In the genomic region with DNA sequence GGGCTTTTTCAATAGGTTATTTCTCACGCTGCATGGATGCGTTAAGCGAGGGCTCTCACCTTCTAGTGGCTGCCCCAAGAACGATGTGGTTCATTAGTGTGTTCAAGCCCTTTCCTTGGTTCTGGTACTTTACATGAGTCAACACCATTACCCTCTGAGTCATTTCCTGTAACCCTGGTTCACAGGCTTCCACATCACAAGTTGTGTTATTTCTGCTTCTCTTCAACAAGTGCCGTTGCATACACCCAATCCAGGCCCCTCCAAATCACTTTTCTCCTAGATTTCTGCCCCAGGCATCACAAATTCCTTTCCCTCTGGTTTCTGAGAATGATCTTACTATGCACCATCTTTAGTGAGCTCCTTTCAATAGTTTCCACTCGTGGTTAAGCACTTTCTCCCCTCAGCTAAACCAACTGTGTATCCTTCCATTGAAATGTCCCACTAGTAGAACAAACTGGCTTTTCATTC, we compare ENCODE assay signal across 8 cellular contexts.
DNase-seq lines count a peak whose midpoint lies in the region; ATAC-seq and TF ChIP-seq lines count a peak whose summit lies in the region.

No MANE protein-coding gene starts in this region.

- ATAC-seq in GM19023 (IDR thresholded peaks at IDR 0.05; ENCODE audit: unreplicated experiment) (peak; percentile 95), HG03135 (IDR thresholded peaks at IDR 0.05; ENCODE audit: unreplicated experiment) (peak; percentile 80)
- ATAC-seq in effector memory CD8-positive, alpha-beta T cell (replicated peaks): peak; percentile 98

- no peaks in the 10 kb centered on the region for H3K36me3 ChIP-seq in testis (ENCODE audit: low read depth, missing control alignments)

- H3K36me3 Mint-ChIP-seq in effector memory CD8-positive, alpha-beta T cell (ENCODE audit: insufficient read depth): no peaks in the 10 kb centered on the region

- in situ Hi-C loops in SK-MEL-5 (cut with HindIII; ENCODE audit: low pct_unique_long_range_greater_than_20kb, low sequenced_read_pairs): no loop called here

- no peak overlapping the region for H3K4me3 ChIP-seq in testis

- no peak overlapping the region for H3K27ac ChIP-seq in testis

- TF ChIP-seq POLR2A in testis (IDR thresholded peaks at IDR 0.05): no peak

- no peaks in the 10 kb centered on the region for H3K9me3 Mint-ChIP-seq in effector memory CD8-positive, alpha-beta T cell

- DNase-seq in AG20443 (ENCODE audit: low spot score) (peak; percentile 79), SK-MEL-5 (ENCODE audit: low read depth, low spot score) (peak; percentile 85), ecto neural progenitor cell (ENCODE audit: low spot score) (no peak), testis (no peak)
- peak; percentile 1 to 31 (median 2) for DNase-seq in effector memory CD8-positive, alpha-beta T cell
- DNase-seq in stimulated activated CD4-positive, alpha-beta T cell treated with anti-CD3 and anti-CD28 coated beads, Interleukin-2, amount 100 ng/mL, for 4 hours (ENCODE audit: low read depth): peak; percentile 8

- H3K27me3 Mint-ChIP-seq in effector memory CD8-positive, alpha-beta T cell: no peaks in the 10 kb centered on the region

- no peaks in the 10 kb centered on the region for H3K4me1 ChIP-seq in testis

- WGBS in testis, 2 donors: 86 to 88% methylated on average over 6 of the region's 6 CpGs

- peak overlapping the region; percentile 11 to 20 for H3K4me3 Mint-ChIP-seq in effector memory CD8-positive, alpha-beta T cell

- H3K27me3 ChIP-seq in testis: no peaks in the 10 kb centered on the region

- TF ChIP-seq CTCF in testis (IDR thresholded peaks at IDR 0.05): no peak

- intact Hi-C loops in testis (cut with DNase I; ENCODE audit: low total_unique reads): no loop called here

- peaks cover 10 to 14% of the 10 kb centered on the region in 2 donors for H3K4me1 Mint-ChIP-seq in effector memory CD8-positive, alpha-beta T cell (ENCODE audit: low read depth in 2 of 2)

- no peaks in the 10 kb centered on the region for H3K9me3 ChIP-seq in testis

- H3K27ac Mint-ChIP-seq in effector memory CD8-positive, alpha-beta T cell: peak overlapping the region; percentile 18 to 92

Comparison
In these comparisons a context has a peak if more than half of its experiments do, and no peak if none do; other contexts are left out.
1. DNase-seq: peak in AG20443 (single experiment), SK-MEL-5 (single experiment), effector memory CD8-positive, alpha-beta T cell (3 of 3) and stimulated activated CD4-positive, alpha-beta T cell treated with anti-CD3 and anti-CD28 coated beads, Interleukin-2, amount 100 ng/mL, for 4 hours (single experiment); none in ecto neural progenitor cell (single experiment) and testis (single experiment).
2. Peak in every context shown above with its lines, with median percentiles within 50 percentile points of each other: ATAC-seq.